Comparison of ENCODE assay signal across 28 cellular contexts in genomic region chrX:37420756-37421155, GRCh38.
"Had no signal": no experiment of that assay in that cellular context is flagged by ENCODE, and none has a peak within 500 bp of the region (broad histone marks: within the 10 kb centered on the region; RNA-seq: fewer than 3 reads in every experiment).

No MANE protein-coding gene starts in this region.

- DNase-seq: activated CD4-positive, alpha-beta memory T cell treated with anti-CD3 and anti-CD28 coated beads, Interleukin-2, amount 10 ng/mL, durations not matched to agents 7 days and 5 days; activated CD4-positive, alpha-beta T cell treated with anti-CD3 and anti-CD28 coated beads for 1 hour; activated CD4-positive, alpha-beta T cell treated with anti-CD3 and anti-CD28 coated beads for 4 hours; activated CD4-positive, alpha-beta T cell treated with anti-CD3 and anti-CD28 coated beads, Interleukin-2, amount 10 ng/mL, durations not matched to agents 7 days and 5 days; activated CD4-positive, alpha-beta T cell treated with anti-CD3 and anti-CD28 coated beads, Interleukin-2, amount 50 U/mL, for 4 hours; activated CD4-positive, CD25-positive, alpha-beta regulatory T cell; activated CD8-positive, alpha-beta memory T cell treated with anti-CD3 and anti-CD28 coated beads, Interleukin-2, amount 50 U/mL, for 48 hours; activated gamma-delta T cell; activated naive CD4-positive, alpha-beta T cell; activated naive CD4-positive, alpha-beta T cell treated with anti-CD3 and anti-CD28 coated beads, Interleukin-2, amount 10 ng/mL, durations not matched to agents 7 days and 5 days; activated naive CD8-positive, alpha-beta T cell treated with anti-CD3 and anti-CD28 coated beads, Interleukin-2, amount 10 ng/mL, durations not matched to agents 7 days and 5 days; activated T-cell treated with anti-CD3 and anti-CD28 coated beads for 4 hours; activated T-cell treated with anti-CD3 and anti-CD28 coated beads, Interleukin-2, amount 50 U/mL, for 24 hours; activated T-cell treated with anti-CD3 and anti-CD28 coated beads, Interleukin-2, amount 50 U/mL, for 72 hours; amniotic stem cell; anterior cingulate cortex; brain microvascular endothelial cell; cortex of kidney; dermis blood vessel endothelial cell; effector CD4-positive, alpha-beta T cell; effector memory CD8-positive, alpha-beta T cell; erythroblast; gastrocnemius medialis; heart right ventricle; T-cell had no signal

- H3K36me3 ChIP-seq: brain microvascular endothelial cell, esophagus muscularis mucosa, gastrocnemius medialis, heart right ventricle had no signal

- ATAC-seq: activated naive CD4-positive, alpha-beta T cell treated with anti-CD3 and anti-CD28 coated beads, Interleukin-2, amount 50 U/mL, for 72 hours; activated T-cell treated with anti-CD3 and anti-CD28 coated beads, Interleukin-2, amount 50 U/mL, for 72 hours; effector memory CD8-positive, alpha-beta T cell; foreskin keratinocyte; gastrocnemius medialis; heart right ventricle; T-cell had no signal

- H3K9me3 ChIP-seq: esophagus muscularis mucosa, gastrocnemius medialis, heart right ventricle had no signal

- H3K4me1 ChIP-seq: esophagus muscularis mucosa, foreskin keratinocyte had no signal

- H3K27ac ChIP-seq: brain microvascular endothelial cell, esophagus muscularis mucosa, foreskin keratinocyte, heart right ventricle had no signal

- H3K4me3 ChIP-seq: esophagus muscularis mucosa, gastrocnemius medialis, heart right ventricle had no signal

- H3K27me3 ChIP-seq: brain microvascular endothelial cell, esophagus muscularis mucosa, foreskin keratinocyte, gastrocnemius medialis had no signal
